ENCODE assay signal across 8 cellular contexts in the genomic region with DNA sequence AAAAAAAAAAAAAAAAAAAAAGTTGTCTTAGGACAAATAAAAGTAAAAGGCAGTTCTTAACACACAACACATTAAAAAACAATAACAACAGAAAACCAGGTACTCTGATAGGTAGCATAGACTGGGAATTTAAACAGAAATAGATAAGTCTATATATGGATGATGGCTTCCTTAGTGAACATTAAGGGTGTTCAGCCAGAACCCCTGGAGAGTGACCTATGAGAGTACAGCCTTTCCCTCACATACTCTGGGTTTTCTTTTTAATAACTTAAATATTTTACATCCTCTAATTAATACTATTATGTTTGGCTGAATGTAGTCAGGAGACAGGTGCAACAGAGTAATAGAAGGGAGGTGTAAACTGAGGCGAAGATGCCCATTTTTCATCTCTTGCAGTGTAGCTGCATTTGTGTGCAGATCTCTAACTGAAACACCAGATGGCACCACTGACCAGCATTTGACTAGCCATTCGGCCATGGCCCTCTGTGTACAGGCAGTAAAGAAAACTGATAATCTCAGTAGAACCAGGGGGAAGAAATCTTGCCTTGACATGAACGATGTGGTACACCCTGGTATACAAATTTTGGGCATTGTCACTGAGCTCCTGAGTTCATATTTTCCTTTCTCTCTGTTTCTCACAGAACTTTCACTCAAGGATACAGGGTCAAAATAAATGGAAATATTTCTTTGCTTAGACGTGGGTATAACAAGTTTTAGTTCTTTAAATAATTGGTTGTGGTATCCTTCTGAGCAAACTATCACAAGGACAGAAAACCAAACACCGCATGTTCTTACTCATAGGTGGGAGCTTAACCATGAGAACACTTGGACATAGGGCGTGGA. TPM values are rescaled to one million over a fixed set of nuclear protein-coding genes. Genes with fewer than 3 reads are reported as not detected.
DNase-seq lines count a peak whose midpoint lies in the region; ATAC-seq and TF ChIP-seq lines count a peak whose summit lies in the region.

No MANE protein-coding gene starts in this region.

- no peaks in the 10 kb centered on the region for H3K9me3 Mint-ChIP-seq in activated CD4-positive, alpha-beta T cell treated with anti-CD3 and anti-CD28 coated beads for 36 hours (ENCODE audit: low read depth)
- H3K9me3 Mint-ChIP-seq in endothelial cell (ENCODE audit: unreplicated experiment) (no peaks in the 10 kb centered on the region), mesothelial cell of epicardium (no peaks in the 10 kb centered on the region)

- DNase-seq in activated CD4-positive, alpha-beta T cell treated with anti-CD3 and anti-CD28 coated beads for 36 hours: peak; percentile 65
- no peak for DNase-seq in activated CD4-positive, alpha-beta T cell treated with anti-CD3 and anti-CD28 coated beads for 1 hour
- peak; percentile 62 for DNase-seq in H7
- DNase-seq in NCI-H1105 treated with DMSO at 0.1 percent for 48 hours (lab: John Stamatoyannopoulos, UW): peak; percentile 48
- DNase-seq in endothelial cell (ENCODE audit: low spot score): peak; percentile 58
- DNase-seq in mesothelial cell of epicardium (ENCODE audit: low spot score in 2 of 2, unreplicated experiment in 2 of 2): peak; percentile 33 to 59
- DNase-seq in upper lobe of right lung: no peak

- POLR2A ChIA-PET in activated CD4-positive, alpha-beta T cell treated with anti-CD3 and anti-CD28 coated beads for 36 hours (lab: Charles Lee): interaction anchor here (0.6 to 1.0 kb wide), 3 partner anchors 9 to 51 kb away, joined by 3 read pairs; no protein-coding TSS in a partner anchor

- H3K36me3 Mint-ChIP-seq in activated CD4-positive, alpha-beta T cell treated with anti-CD3 and anti-CD28 coated beads for 36 hours (ENCODE audit: low read depth): peaks cover 58% of the 10 kb centered on the region
- H3K36me3 Mint-ChIP-seq in endothelial cell (ENCODE audit: low read depth, unreplicated experiment) (no peaks in the 10 kb centered on the region), mesothelial cell of epicardium (peaks cover 2% of the 10 kb centered on the region)

- CTCF ChIA-PET in activated CD4-positive, alpha-beta T cell treated with anti-CD3 and anti-CD28 coated beads for 36 hours (lab: Charles Lee): interaction anchor here (0.6 to 8.8 kb wide), 20 partner anchors 9 to 829 kb away, joined by 3 to 89 read pairs (median 5); no protein-coding TSS in a partner anchor

- H3K9me3 ChIP-seq in upper lobe of right lung: no peaks in the 10 kb centered on the region

- TF ChIP-seq CTCF in VCaP (conservative IDR thresholded peaks at IDR 0.05): peak; percentile 82
- TF ChIP-seq CTCF in endothelial cell (IDR thresholded peaks at IDR 0.05; ENCODE audit: unreplicated experiment): peak; percentile 76
- TF ChIP-seq CTCF in mesothelial cell of epicardium (IDR thresholded peaks at IDR 0.05; ENCODE audit: unreplicated experiment): peak; percentile 71
- peak; percentile 79 for TF ChIP-seq CTCF in upper lobe of right lung (IDR thresholded peaks at IDR 0.05)

- H3K27me3 ChIP-seq in H7 (ENCODE audit: control insufficient read depth, insufficient read depth, low read length) (no peaks in the 10 kb centered on the region), upper lobe of right lung (no peaks in the 10 kb centered on the region)

- H3K36me3 ChIP-seq in H7 (replicated peaks; ENCODE audit: control insufficient read depth, insufficient read depth, low read length) (peaks cover 4% of the 10 kb centered on the region), upper lobe of right lung (no peaks in the 10 kb centered on the region)

- H3K4me3 ChIP-seq in H7 (ENCODE audit: insufficient read depth, low read depth, low read length): no peak overlapping the region
- H3K4me3 ChIP-seq in upper lobe of right lung: no peak overlapping the region

- no peak overlapping the region for H3K27ac ChIP-seq in VCaP
- no peak overlapping the region for H3K27ac ChIP-seq in upper lobe of right lung

- no peak overlapping the region for H3K4me3 Mint-ChIP-seq in activated CD4-positive, alpha-beta T cell treated with anti-CD3 and anti-CD28 coated beads for 36 hours
- no peak overlapping the region for H3K4me3 Mint-ChIP-seq in endothelial cell (ENCODE audit: unreplicated experiment)
- no peak overlapping the region for H3K4me3 Mint-ChIP-seq in mesothelial cell of epicardium

- ATAC-seq in activated CD4-positive, alpha-beta T cell treated with anti-CD3 and anti-CD28 coated beads for 36 hours: peak; percentile 65
- peak; percentile 96 for ATAC-seq in upper lobe of right lung

- H3K27me3 Mint-ChIP-seq in activated CD4-positive, alpha-beta T cell treated with anti-CD3 and anti-CD28 coated beads for 36 hours: no peaks in the 10 kb centered on the region
- H3K27me3 Mint-ChIP-seq in endothelial cell (ENCODE audit: unreplicated experiment): no peaks in the 10 kb centered on the region
- H3K27me3 Mint-ChIP-seq in mesothelial cell of epicardium (ENCODE audit: low read depth): no peaks in the 10 kb centered on the region

- intact Hi-C loops in activated CD4-positive, alpha-beta T cell treated with anti-CD3 and anti-CD28 coated beads for 36 hours (cut with DNase I, micrococcal nuclease): loop anchor here (1.0 to 10.0 kb wide), 5 partner anchors 61 to 690 kb away; partner anchors contain the start of gene MAN1A2 (in 1 of the 2)
- intact Hi-C loops in upper lobe of right lung (cut with DNase I): no loop called here

- H3K4me1 Mint-ChIP-seq in activated CD4-positive, alpha-beta T cell treated with anti-CD3 and anti-CD28 coated beads for 36 hours: peaks cover 36% of the 10 kb centered on the region
- H3K4me1 Mint-ChIP-seq in endothelial cell (ENCODE audit: unreplicated experiment) (no peaks in the 10 kb centered on the region), mesothelial cell of epicardium (peaks cover 8% of the 10 kb centered on the region)

- H3K4me1 ChIP-seq in upper lobe of right lung: no peaks in the 10 kb centered on the region

- H3K27ac Mint-ChIP-seq in activated CD4-positive, alpha-beta T cell treated with anti-CD3 and anti-CD28 coated beads for 36 hours: no peak overlapping the region
- H3K27ac Mint-ChIP-seq in endothelial cell (ENCODE audit: unreplicated experiment) (no peak overlapping the region), mesothelial cell of epicardium (peak overlapping the region; percentile 28)

RNA-seq across cellular contexts. Expression of gene TTF2, which starts 7.6 kb away (rescaled TPM):
- 100 to 1,000 TPM in 1 of 2 experiments, 10 to 100 TPM in 1; 99.7 to 108 TPM for total RNA-seq in activated CD4-positive, alpha-beta T cell treated with anti-CD3 and anti-CD28 coated beads for 36 hours
- 64.6 and 81.2 TPM in 2 replicates for total RNA-seq in H7 (2014; rRNA removed; shearing (Covaris generic))
- total RNA-seq in endothelial cell (ENCODE audit: unreplicated experiment): 11.1 TPM
- total RNA-seq in mesothelial cell of epicardium: 38.4 to 40.6 TPM (median 40.6 TPM) in 3 replicates
- total RNA-seq in upper lobe of right lung: 14.8 TPM

RNA-seq across cellular contexts. Expression of gene TRIM45, which starts 53.8 kb away (rescaled TPM):
- under 1 TPM; 0.37 to 0.62 TPM for total RNA-seq in activated CD4-positive, alpha-beta T cell treated with anti-CD3 and anti-CD28 coated beads for 36 hours
- 8.4 and 12.7 TPM in 2 replicates for total RNA-seq in H7 (2014; rRNA removed; shearing (Covaris generic))
- total RNA-seq in endothelial cell (ENCODE audit: unreplicated experiment) (7.0 TPM), mesothelial cell of epicardium (39.1 to 41.5 TPM (median 40.0 TPM) in 3 replicates), upper lobe of right lung (1.7 TPM)

Comparison
In these comparisons a context has a peak if more than half of its experiments do, and no peak if none do; other contexts are left out.
1. DNase-seq: peak in activated CD4-positive, alpha-beta T cell treated with anti-CD3 and anti-CD28 coated beads for 36 hours (single experiment), H7 (single experiment), NCI-H1105 treated with DMSO at 0.1 percent for 48 hours (single experiment), endothelial cell (single experiment) and mesothelial cell of epicardium (2 of 2); none in activated CD4-positive, alpha-beta T cell treated with anti-CD3 and anti-CD28 coated beads for 1 hour (single experiment) and upper lobe of right lung (single experiment).
2. Peak in every context shown above with its lines, with median percentiles within 50 percentile points of each other: CTCF ChIP-seq.